9 cellular contexts compared by ENCODE assay signal in the genomic region with DNA sequence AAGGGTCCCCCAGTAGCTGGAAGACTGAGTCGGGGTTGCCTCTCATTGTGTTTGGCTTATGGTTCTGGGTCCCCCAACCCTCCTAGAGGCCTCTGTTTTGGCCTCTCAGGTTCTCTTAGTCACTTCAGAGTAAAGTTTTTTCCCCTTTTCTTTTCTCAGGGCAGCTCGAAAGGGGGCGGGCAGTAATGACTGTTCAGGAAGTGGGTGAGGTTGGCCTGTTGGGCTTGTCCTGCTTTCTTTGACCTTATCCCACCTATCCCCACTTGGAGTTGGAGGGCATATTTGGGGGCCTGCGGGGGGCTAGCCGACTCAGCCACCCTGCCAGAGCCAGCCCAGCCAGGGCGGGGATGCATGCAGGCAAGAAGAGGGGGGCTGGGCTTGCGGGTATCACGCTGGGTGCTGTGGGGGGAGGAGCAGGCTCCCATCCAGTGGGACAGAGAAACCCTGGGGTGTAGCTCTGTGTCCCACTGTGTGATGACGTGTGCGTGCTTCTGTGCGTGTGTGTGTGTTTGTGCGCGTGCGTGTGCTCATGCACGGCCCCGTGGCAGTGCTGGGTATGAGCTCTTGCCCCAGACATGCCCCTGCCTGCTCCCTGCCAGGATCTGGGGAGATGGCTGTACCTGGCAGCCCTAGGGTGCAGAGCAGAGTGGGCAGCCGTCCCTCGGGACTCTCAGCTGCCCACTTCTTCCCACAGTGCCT. TPM values are rescaled to one million over a fixed set of nuclear protein-coding genes. Genes with fewer than 3 reads are reported as not detected.
DNase-seq lines count a peak whose midpoint lies in the region; ATAC-seq, FAIRE-seq and TF ChIP-seq lines count a peak whose summit lies in the region.
"Had no signal": no experiment of that assay in that cellular context is flagged by ENCODE, and none has a peak within 500 bp of the region (broad histone marks: within the 10 kb centered on the region; RNA-seq: fewer than 3 reads in every experiment).

No MANE protein-coding gene starts in this region.

- H3K9me3 ChIP-seq in endothelial cell of umbilical vein (replicated peaks; ENCODE audit: control insufficient read depth, insufficient read depth, low read length): no peaks in the 10 kb centered on the region
- no peaks in the 10 kb centered on the region for H3K9me3 ChIP-seq in thyroid gland

- no peaks in the 10 kb centered on the region for H3K9me1 ChIP-seq in endothelial cell of umbilical vein (replicated peaks; ENCODE audit: control insufficient read depth, extremely low read depth, insufficient read depth, low read length)

- no peaks in the 10 kb centered on the region for H4K20me1 ChIP-seq in endothelial cell of umbilical vein (replicated peaks; ENCODE audit: control insufficient read depth, extremely low read depth, insufficient read depth, low read length)

- ATAC-seq in natural killer cell treated with Interleukin-12 subunit alpha and Interleukin-12 subunit beta and Interleukin-15 and Interleukin-18, amount 100 ng/mL, for 72 hours: peak in 1 of 2 donors; percentile 0

- no peaks in the 10 kb centered on the region for H3K27me3 ChIP-seq in endothelial cell of umbilical vein (ENCODE audit: control insufficient read depth in 2 of 2, insufficient read depth in 2 of 2, low read length in 2 of 2)
- no peaks in the 10 kb centered on the region for H3K27me3 ChIP-seq in thyroid gland

- intact Hi-C loops in activated CD4-positive, alpha-beta memory T cell treated with anti-CD3 and anti-CD28 coated beads for 36 hours (cut with micrococcal nuclease): no loop called here
- intact Hi-C loops in endothelial cell of umbilical vein (cut with micrococcal nuclease) (no loop called here), thyroid gland (cut with DNase I) (no loop called here)

- FAIRE-seq in endothelial cell of umbilical vein (lab: Jason Lieb, UNC): peak; percentile 91

- H3K4me3 Mint-ChIP-seq in activated CD4-positive, alpha-beta memory T cell treated with anti-CD3 and anti-CD28 coated beads for 36 hours: no peak overlapping the region
- H3K4me3 Mint-ChIP-seq in natural killer cell treated with Interleukin-12 subunit alpha and Interleukin-12 subunit beta and Interleukin-15 and Interleukin-18, amount 100 ng/mL, for 72 hours: no peak overlapping the region

- POLR2A ChIA-PET in activated CD4-positive, alpha-beta memory T cell treated with anti-CD3 and anti-CD28 coated beads for 36 hours (lab: Charles Lee): interaction anchor here (0.6 to 2.0 kb wide), 11 partner anchors 9 to 95 kb away, joined by 3 to 15 read pairs (median 5); partner anchors contain the start of genes DEDD2, ERF and GSK3A
- POLR2A ChIA-PET in endothelial cell of umbilical vein (lab: Charles Lee): interaction anchor here (0.6 to 1.2 kb wide), 5 partner anchors 8 to 28 kb away, joined by 3 to 7 read pairs (median 5); partner anchors contain the start of gene GSK3A

- H3K4me3 ChIP-seq in endothelial cell of umbilical vein (replicated peaks in 1 of 3; ENCODE audit: insufficient read depth in 1 of 3, low read depth in 1 of 3, low read length in 3 of 3) (peak overlapping the region; percentile 11 to 65 (median 57)), thyroid gland (replicated peaks in 1 of 3) (peak overlapping the region in 2 of 3 donors; percentile 49 to 58)

- peak; percentile 81 for DNase-seq in Daoy (ENCODE audit: low read depth)
- DNase-seq in M059J (ENCODE audit: low read depth): peak; percentile 83
- peak; percentile 80 for DNase-seq in activated CD4-positive, alpha-beta memory T cell treated with anti-CD3 and anti-CD28 coated beads for 36 hours
- peak; percentile 72 for DNase-seq in endothelial cell of umbilical vein (ENCODE audit: low read depth, low spot score)
- DNase-seq in natural killer cell treated with Interleukin-12 subunit alpha and Interleukin-12 subunit beta and Interleukin-15 and Interleukin-18, amount 100 ng/mL, for 72 hours (ENCODE audit: low spot score): peak; percentile 85
- DNase-seq in thyroid gland: peak; percentile 59 to 62
- no peak for DNase-seq in mucosa of gallbladder (ENCODE audit: low spot score)
- DNase-seq in NCI-H1092 (lab: John Stamatoyannopoulos, UW): no peak

- peak overlapping the region; percentile 87 for H3K9ac ChIP-seq in endothelial cell of umbilical vein (replicated peaks; ENCODE audit: extremely low read depth, insufficient read depth, low read length)

- peaks cover 25% of the 10 kb centered on the region for H3K4me1 ChIP-seq in endothelial cell of umbilical vein (ENCODE audit: control insufficient read depth, extremely low read depth, insufficient read depth, low read length)
- H3K4me1 ChIP-seq in thyroid gland: peaks cover 20 to 29% of the 10 kb centered on the region in 2 donors

- peak overlapping the region; percentile 0 for H2AFZ ChIP-seq in endothelial cell of umbilical vein (ENCODE audit: low read depth, low read length)

- TF ChIP-seq POLR2A in endothelial cell of umbilical vein (IDR thresholded peaks at IDR 0.05; ENCODE audit: low read depth, low read length) (peak; percentile 72), thyroid gland (IDR thresholded peaks at IDR 0.05) (peak in 1 of 2 donors; percentile 35)

- CTCF ChIA-PET in activated CD4-positive, alpha-beta memory T cell treated with anti-CD3 and anti-CD28 coated beads for 36 hours (lab: Charles Lee): interaction anchor here (0.9 to 2.6 kb wide), 7 partner anchors 9 to 168 kb away, joined by 3 to 48 read pairs (median 7); partner anchors contain the start of gene GSK3A
- CTCF ChIA-PET in endothelial cell of umbilical vein (lab: Charles Lee): interaction anchor here (1.0 to 3.6 kb wide), 6 partner anchors 9 to 27 kb away, joined by 3 to 24 read pairs (median 6); no protein-coding TSS in a partner anchor

- H3K27ac ChIP-seq in endothelial cell of umbilical vein (ENCODE audit: insufficient read depth, low read depth, low read length): peak overlapping the region; percentile 91
- peak overlapping the region; percentile 73 to 94 (median 90) for H3K27ac ChIP-seq in thyroid gland

- dilution Hi-C loops in endothelial cell of umbilical vein (cut with MboI; ENCODE audit: extremely low pct_ligation_motif_present, low sequenced_read_pairs): no loop called here

- peaks cover 39% of the 10 kb centered on the region for H3K79me2 ChIP-seq in endothelial cell of umbilical vein (ENCODE audit: control insufficient read depth, insufficient read depth, low read length)

- BruUV-seq in endothelial cell of umbilical vein (replicated peaks; lab: Mats Ljungman, UMichigan): no TSS peak

- H3K36me3 ChIP-seq in endothelial cell of umbilical vein (ENCODE audit: control insufficient read depth in 2 of 2, extremely low read depth in 1 of 2, insufficient read depth in 2 of 2, low read length in 2 of 2) (peaks cover 12 to 28% of the 10 kb centered on the region in 2 experiments), thyroid gland (peaks cover 28 to 29% of the 10 kb centered on the region in 2 donors)

- WGBS in thyroid gland, 2 donors: 9 to 10% methylated on average over 12 to 14 of the region's 18 CpGs

- H3K27me3 Mint-ChIP-seq in activated CD4-positive, alpha-beta memory T cell treated with anti-CD3 and anti-CD28 coated beads for 36 hours: no peaks in the 10 kb centered on the region
- H3K27me3 Mint-ChIP-seq in natural killer cell treated with Interleukin-12 subunit alpha and Interleukin-12 subunit beta and Interleukin-15 and Interleukin-18, amount 100 ng/mL, for 72 hours: no peaks in the 10 kb centered on the region

- H3K4me1 Mint-ChIP-seq in activated CD4-positive, alpha-beta memory T cell treated with anti-CD3 and anti-CD28 coated beads for 36 hours (ENCODE audit: low read depth): peaks cover 31% of the 10 kb centered on the region
- peaks cover 11 to 42% of the 10 kb centered on the region in 2 donors for H3K4me1 Mint-ChIP-seq in natural killer cell treated with Interleukin-12 subunit alpha and Interleukin-12 subunit beta and Interleukin-15 and Interleukin-18, amount 100 ng/mL, for 72 hours (ENCODE audit: low read depth in 2 of 2)

- peak overlapping the region; percentile 62 for H3K4me2 ChIP-seq in endothelial cell of umbilical vein (ENCODE audit: insufficient read depth, low read length)

- no peak overlapping the region for H3K27ac Mint-ChIP-seq in activated CD4-positive, alpha-beta memory T cell treated with anti-CD3 and anti-CD28 coated beads for 36 hours
- H3K27ac Mint-ChIP-seq in natural killer cell treated with Interleukin-12 subunit alpha and Interleukin-12 subunit beta and Interleukin-15 and Interleukin-18, amount 100 ng/mL, for 72 hours: no peak overlapping the region

- peaks cover 19% of the 10 kb centered on the region for H3K36me3 Mint-ChIP-seq in activated CD4-positive, alpha-beta memory T cell treated with anti-CD3 and anti-CD28 coated beads for 36 hours
- H3K36me3 Mint-ChIP-seq in natural killer cell treated with Interleukin-12 subunit alpha and Interleukin-12 subunit beta and Interleukin-15 and Interleukin-18, amount 100 ng/mL, for 72 hours: no peaks in the 10 kb centered on the region

- TF ChIP-seq CTCF in endothelial cell of umbilical vein (IDR thresholded peaks at IDR 0.05; ENCODE audit: extremely low read depth in 1 of 2, insufficient read depth in 1 of 2, low read depth in 1 of 2, low read length in 2 of 2) (no peak), thyroid gland (IDR thresholded peaks at IDR 0.05) (no peak)

- no peaks in the 10 kb centered on the region for H3K9me3 Mint-ChIP-seq in activated CD4-positive, alpha-beta memory T cell treated with anti-CD3 and anti-CD28 coated beads for 36 hours
- no peaks in the 10 kb centered on the region for H3K9me3 Mint-ChIP-seq in natural killer cell treated with Interleukin-12 subunit alpha and Interleukin-12 subunit beta and Interleukin-15 and Interleukin-18, amount 100 ng/mL, for 72 hours
- H3K9me3 Mint-ChIP-seq: brain had no signal

RNA-seq across cellular contexts. Expression of gene CIC, which starts 1.4 kb away (rescaled TPM):
- total RNA-seq in Daoy (2014; rRNA removed; shearing (Covaris generic)): 8.1 and 17.4 TPM in 2 replicates
- 25.7 and 30.4 TPM in 2 replicates for total RNA-seq in M059J (2014; rRNA removed; shearing (Covaris generic))
- total RNA-seq in activated CD4-positive, alpha-beta memory T cell treated with anti-CD3 and anti-CD28 coated beads for 36 hours: 10 to 100 TPM; 56.9 to 64.2 TPM
- total RNA-seq in endothelial cell of umbilical vein (86.0 and 86.3 TPM in 2 replicates), thyroid gland (10 to 100 TPM; 50.6 to 98.3 (median 56.9) TPM), mucosa of gallbladder (93.4 TPM)
- polyA plus RNA-seq in endothelial cell of umbilical vein: 18.4 and 23.5 TPM in 2 replicates
- 15.8 and 26.9 TPM in 2 replicates for polyA plus RNA-seq in endothelial cell of umbilical vein (2011; cell fraction: cytosol; rRNA removed)
- 59.1 and 69.4 TPM in 2 replicates for polyA plus RNA-seq in endothelial cell of umbilical vein (2011; cell fraction: nucleus; rRNA removed)
- polyA plus RNA-seq in endothelial cell of umbilical vein (2012): 28.9 and 43.8 TPM in 2 replicates
- polyA minus RNA-seq in endothelial cell of umbilical vein: 9.1 and 9.7 TPM in 2 replicates
- 11.2 TPM for polyA minus RNA-seq in endothelial cell of umbilical vein (2011; cell fraction: cytosol; rRNA and poly(A)+ RNA removed)
- polyA minus RNA-seq in endothelial cell of umbilical vein (2011; cell fraction: nucleus; rRNA and poly(A)+ RNA removed): 15.3 and 26.1 TPM in 2 replicates
- total RNA-seq in natural killer cell treated with Interleukin-12 subunit alpha and Interleukin-12 subunit beta and Interleukin-15 and Interleukin-18, amount 100 ng/mL, for 72 hours: 100 to 1,000 TPM; 110 to 115 TPM

RNA-seq across cellular contexts. Expression of gene ERF, which starts 15.6 kb away (rescaled TPM):
- total RNA-seq in Daoy (2014; rRNA removed; shearing (Covaris generic)): 23.8 and 30.8 TPM in 2 replicates
- 34.6 and 42.1 TPM in 2 replicates for total RNA-seq in M059J (2014; rRNA removed; shearing (Covaris generic))
- 10 to 100 TPM; 43.1 to 56.5 TPM for total RNA-seq in activated CD4-positive, alpha-beta memory T cell treated with anti-CD3 and anti-CD28 coated beads for 36 hours
- total RNA-seq in endothelial cell of umbilical vein: 117 and 130 TPM in 2 replicates
- 102 and 125 TPM in 2 replicates for polyA plus RNA-seq in endothelial cell of umbilical vein
- 43.3 and 54.3 TPM in 2 replicates for polyA plus RNA-seq in endothelial cell of umbilical vein (2011; cell fraction: cytosol; rRNA removed)
- polyA plus RNA-seq in endothelial cell of umbilical vein (2011; cell fraction: nucleus; rRNA removed): 130 and 152 TPM in 2 replicates
- 40.7 and 61.9 TPM in 2 replicates for polyA plus RNA-seq in endothelial cell of umbilical vein (2012)
- 76.4 and 95.4 TPM in 2 replicates for polyA minus RNA-seq in endothelial cell of umbilical vein
- 26.5 TPM for polyA minus RNA-seq in endothelial cell of umbilical vein (2011; cell fraction: cytosol; rRNA and poly(A)+ RNA removed)
- 38.5 and 45.5 TPM in 2 replicates for polyA minus RNA-seq in endothelial cell of umbilical vein (2011; cell fraction: nucleus; rRNA and poly(A)+ RNA removed)
- total RNA-seq in natural killer cell treated with Interleukin-12 subunit alpha and Interleukin-12 subunit beta and Interleukin-15 and Interleukin-18, amount 100 ng/mL, for 72 hours: 10 to 100 TPM; 29.5 to 47.8 TPM
- total RNA-seq in thyroid gland: 10 to 100 TPM; 27.5 to 50.2 (median 39.2) TPM
- 68.3 TPM for total RNA-seq in mucosa of gallbladder

RNA-seq across cellular contexts. Expression of gene GSK3A, which starts 28.1 kb away (rescaled TPM):
- total RNA-seq in Daoy (2014; rRNA removed; shearing (Covaris generic)): 31.1 and 44.7 TPM in 2 replicates
- 32.7 and 34.8 TPM in 2 replicates for total RNA-seq in M059J (2014; rRNA removed; shearing (Covaris generic))
- total RNA-seq in activated CD4-positive, alpha-beta memory T cell treated with anti-CD3 and anti-CD28 coated beads for 36 hours: 10 to 100 TPM; 36.4 to 37.3 TPM
- 48.3 and 49.5 TPM in 2 replicates for total RNA-seq in endothelial cell of umbilical vein
- polyA plus RNA-seq in endothelial cell of umbilical vein: 73.7 and 74.7 TPM in 2 replicates
- polyA plus RNA-seq in endothelial cell of umbilical vein (2011; cell fraction: cytosol; rRNA removed): 43.0 and 46.7 TPM in 2 replicates
- 38.6 and 45.0 TPM in 2 replicates for polyA plus RNA-seq in endothelial cell of umbilical vein (2011; cell fraction: nucleus; rRNA removed)
- polyA plus RNA-seq in endothelial cell of umbilical vein (2012): 51.1 and 56.5 TPM in 2 replicates
- 42.6 and 53.2 TPM in 2 replicates for polyA minus RNA-seq in endothelial cell of umbilical vein
- 12.4 TPM for polyA minus RNA-seq in endothelial cell of umbilical vein (2011; cell fraction: cytosol; rRNA and poly(A)+ RNA removed)
- 10.8 and 11.8 TPM in 2 replicates for polyA minus RNA-seq in endothelial cell of umbilical vein (2011; cell fraction: nucleus; rRNA and poly(A)+ RNA removed)
- total RNA-seq in natural killer cell treated with Interleukin-12 subunit alpha and Interleukin-12 subunit beta and Interleukin-15 and Interleukin-18, amount 100 ng/mL, for 72 hours: 10 to 100 TPM; 51.1 to 52.8 TPM
- total RNA-seq in thyroid gland: 10 to 100 TPM; 19.1 to 32.6 (median 24.6) TPM
- total RNA-seq in mucosa of gallbladder: 49.8 TPM

RNA-seq across cellular contexts. Expression of gene PRR19, which starts 31.4 kb away (rescaled TPM):
- 0.51 and 2.2 TPM in 2 replicates for total RNA-seq in Daoy (2014; rRNA removed; shearing (Covaris generic))
- total RNA-seq in M059J (2014; rRNA removed; shearing (Covaris generic)): 0.30 and 2.1 TPM in 2 replicates
- under 1 TPM; 0.61 to 0.81 TPM for total RNA-seq in activated CD4-positive, alpha-beta memory T cell treated with anti-CD3 and anti-CD28 coated beads for 36 hours
- total RNA-seq in endothelial cell of umbilical vein (1.0 and 1.5 TPM in 2 replicates), thyroid gland (under 1 TPM in 2 of 4 donors, not detected in 2; 0.27 to 0.45 TPM), mucosa of gallbladder (0.75 TPM)
- 1.4 and 1.9 TPM in 2 replicates for polyA plus RNA-seq in endothelial cell of umbilical vein
- 0.98 and 1.0 TPM in 2 replicates for polyA plus RNA-seq in endothelial cell of umbilical vein (2011; cell fraction: cytosol; rRNA removed)
- polyA plus RNA-seq in endothelial cell of umbilical vein (2011; cell fraction: nucleus; rRNA removed): 0.55 and 0.92 TPM in 2 replicates
- polyA plus RNA-seq in endothelial cell of umbilical vein (2012): 1.1 and 1.3 TPM in 2 replicates
- 0.53 and 0.62 TPM in 2 replicates for polyA minus RNA-seq in endothelial cell of umbilical vein
- polyA minus RNA-seq in endothelial cell of umbilical vein (2011; cell fraction: cytosol; rRNA and poly(A)+ RNA removed): not detected
- polyA minus RNA-seq in endothelial cell of umbilical vein (2011; cell fraction: nucleus; rRNA and poly(A)+ RNA removed): 0.53 and 0.63 TPM in 2 replicates
- 1 to 10 TPM in 1 of 2 donors, under 1 TPM in 1; 0.64 to 1.0 TPM for total RNA-seq in natural killer cell treated with Interleukin-12 subunit alpha and Interleukin-12 subunit beta and Interleukin-15 and Interleukin-18, amount 100 ng/mL, for 72 hours

RNA-seq across cellular contexts. Expression of gene PAFAH1B3, which starts 31.9 kb away (rescaled TPM):
- 54.7 and 75.0 TPM in 2 replicates for total RNA-seq in Daoy (2014; rRNA removed; shearing (Covaris generic))
- 80.7 and 81.2 TPM in 2 replicates for total RNA-seq in M059J (2014; rRNA removed; shearing (Covaris generic))
- total RNA-seq in activated CD4-positive, alpha-beta memory T cell treated with anti-CD3 and anti-CD28 coated beads for 36 hours: 10 to 100 TPM; 46.6 to 54.7 TPM
- 41.4 and 47.6 TPM in 2 replicates for total RNA-seq in endothelial cell of umbilical vein
- polyA plus RNA-seq in endothelial cell of umbilical vein: 95.0 and 115 TPM in 2 replicates
- polyA plus RNA-seq in endothelial cell of umbilical vein (2011; cell fraction: cytosol; rRNA removed): 60.9 and 62.4 TPM in 2 replicates
- 37.0 and 38.1 TPM in 2 replicates for polyA plus RNA-seq in endothelial cell of umbilical vein (2011; cell fraction: nucleus; rRNA removed)
- polyA plus RNA-seq in endothelial cell of umbilical vein (2012): 41.4 and 45.7 TPM in 2 replicates
- polyA minus RNA-seq in endothelial cell of umbilical vein: 31.2 and 37.2 TPM in 2 replicates
- 15.9 TPM for polyA minus RNA-seq in endothelial cell of umbilical vein (2011; cell fraction: cytosol; rRNA and poly(A)+ RNA removed)
- 5.5 and 10.9 TPM in 2 replicates for polyA minus RNA-seq in endothelial cell of umbilical vein (2011; cell fraction: nucleus; rRNA and poly(A)+ RNA removed)
- 10 to 100 TPM; 16.9 to 40.2 TPM for total RNA-seq in natural killer cell treated with Interleukin-12 subunit alpha and Interleukin-12 subunit beta and Interleukin-15 and Interleukin-18, amount 100 ng/mL, for 72 hours
- total RNA-seq in thyroid gland: 10 to 100 TPM in 3 of 4 donors, 1 to 10 TPM in 1; 6.0 to 23.7 (median 19.1) TPM
- 28.6 TPM for total RNA-seq in mucosa of gallbladder

Comparison
In these comparisons a context has a peak if more than half of its experiments do, and no peak if none do; other contexts are left out.
1. DNase-seq: peak in Daoy (single experiment), M059J (single experiment), activated CD4-positive, alpha-beta memory T cell treated with anti-CD3 and anti-CD28 coated beads for 36 hours (single experiment), endothelial cell of umbilical vein (single experiment), natural killer cell treated with Interleukin-12 subunit alpha and Interleukin-12 subunit beta and Interleukin-15 and Interleukin-18, amount 100 ng/mL, for 72 hours (single experiment) and thyroid gland (2 of 2); none in mucosa of gallbladder (single experiment) and NCI-H1092 (single experiment).